In genomic region chr3:9179826-9180763, GRCh38 we compare ENCODE assay signal across 9 cellular contexts.
DNase-seq lines count a peak whose midpoint lies in the region; ATAC-seq, FAIRE-seq and TF ChIP-seq lines count a peak whose summit lies in the region.
"Had no signal": no experiment of that assay in that cellular context is flagged by ENCODE, and none has a peak within 500 bp of the region (broad histone marks: within the 10 kb centered on the region; RNA-seq: fewer than 3 reads in every experiment).

No MANE protein-coding gene starts in this region.

- H3K79me2 ChIP-seq in OCI-LY3 (ENCODE audit: low read length), result no peaks in the 10 kb centered on the region
- H3K79me2 ChIP-seq in OCI-LY7 (ENCODE audit: insufficient read depth, low read depth, low read length), result no peaks in the 10 kb centered on the region

- H3K4me1 ChIP-seq in OCI-LY3 (ENCODE audit: low read length) (peaks cover 19% of the 10 kb centered on the region), OCI-LY7 (ENCODE audit: insufficient read depth, low read length, poor library complexity, severe bottlenecking) (no peaks in the 10 kb centered on the region)

- POLR2A ChIA-PET in OCI-LY7 (lab: Charles Lee), result interaction anchor here (0.6 kb wide), 1 partner anchor 106 kb away, joined by 3 read pairs; no protein-coding TSS in a partner anchor

- no peak for FAIRE-seq in frontal cortex (lab: Jason Lieb, UNC)

- no peak overlapping the region for H3K27ac Mint-ChIP-seq in memory B cell

- H4K20me1 ChIP-seq in OCI-LY3 (ENCODE audit: insufficient read depth, low read length) (no peaks in the 10 kb centered on the region), OCI-LY7 (ENCODE audit: insufficient read depth, low read length) (no peaks in the 10 kb centered on the region)

- no peak overlapping the region for H3K9ac ChIP-seq in OCI-LY3 (ENCODE audit: low read length)

- 0 out of 2 replicates have a peak, but pooled peaks cover 3% of the 10 kb centered on the region for H3K27me3 ChIP-seq in OCI-LY3 (ENCODE audit: low read depth, low read length)
- H3K27me3 ChIP-seq: tibial artery had no signal

- DNase-seq in memory B cell (ENCODE audit: low spot score in 2 of 2) (no peak), OCI-LY7 (ENCODE audit: low spot score) (no peak), frontal cortex (ENCODE audit: low spot score in 2 of 2) (no peak), NAMALWA (ENCODE audit: low spot score) (no peak), AG08395 (ENCODE audit: low spot score) (no peak)

- peaks cover 5% of the 10 kb centered on the region for H3K27me3 Mint-ChIP-seq in memory B cell

- BruUV-seq in OCI-LY7 (replicated peaks; lab: Mats Ljungman, UMichigan), result no TSS peak

- no peak for TF ChIP-seq CTCF in OCI-LY3 (IDR thresholded peaks at IDR 0.05; ENCODE audit: low read depth, low read length)
- TF ChIP-seq CTCF in OCI-LY7 (conservative IDR thresholded peaks at IDR 0.05; ENCODE audit: low read length), result no peak

- peaks cover 4% of the 10 kb centered on the region; the same call in 1 of the 2 replicates for H3K9me3 ChIP-seq in OCI-LY3 (ENCODE audit: insufficient read depth, low read length)
- H3K9me3 ChIP-seq in OCI-LY7 (ENCODE audit: low read length), result no peaks in the 10 kb centered on the region
- H3K9me3 ChIP-seq: tibial artery had no signal

- no peak overlapping the region for H3K27ac ChIP-seq in OCI-LY3 (ENCODE audit: low read length)
- no peak overlapping the region for H3K27ac ChIP-seq in OCI-LY7 (ENCODE audit: low read depth, low read length, poor library complexity, severe bottlenecking)
- H3K27ac ChIP-seq: tibial artery had no signal

- H3K36me3 ChIP-seq in OCI-LY3 (replicated peaks; ENCODE audit: low read depth, low read length) (peaks cover 3% of the 10 kb centered on the region), OCI-LY7 (ENCODE audit: insufficient read depth, low read length) (no peaks in the 10 kb centered on the region)
- H3K36me3 ChIP-seq: tibial artery had no signal

- peaks cover 21% of the 10 kb centered on the region for H3K4me1 Mint-ChIP-seq in memory B cell

- peak overlapping the region; percentile 82; the same call in 1 of the 2 replicates for H2AFZ ChIP-seq in OCI-LY3 (ENCODE audit: low read depth, low read length)
- no peak overlapping the region for H2AFZ ChIP-seq in OCI-LY7 (ENCODE audit: low read length)

- intact Hi-C loops in OCI-LY7 (cut with micrococcal nuclease; ENCODE audit: unreplicated experiment), result no loop called here

- ATAC-seq in GM18498 (IDR thresholded peaks at IDR 0.05; ENCODE audit: unreplicated experiment) (peak; percentile 65), GM21529 (IDR thresholded peaks at IDR 0.05; ENCODE audit: unreplicated experiment) (peak; percentile 78), memory B cell (ENCODE audit: low read depth) (peak; percentile 53)

- no peaks in the 10 kb centered on the region for H3K9me3 Mint-ChIP-seq in memory B cell

- CTCF ChIA-PET in OCI-LY7 (lab: Charles Lee; ENCODE audit: unreplicated experiment), result no interaction called here

- H3K4me3 Mint-ChIP-seq in memory B cell, result peak overlapping the region; percentile 41

- no peaks in the 10 kb centered on the region for H3K9me2 ChIP-seq in OCI-LY7 (ENCODE audit: insufficient read depth, low read length)

- H3K4me3 ChIP-seq in OCI-LY3 (ENCODE audit: low read length), result no peak overlapping the region
- H3K4me3 ChIP-seq in OCI-LY7 (ENCODE audit: low read depth, low read length, poor library complexity, severe bottlenecking), result no peak overlapping the region
- H3K4me3 ChIP-seq: tibial artery had no signal

- H3K36me3 Mint-ChIP-seq in memory B cell, result no peaks in the 10 kb centered on the region

- H3K4me2 ChIP-seq in OCI-LY3 (ENCODE audit: low read length) (peak overlapping the region; percentile 59), OCI-LY7 (ENCODE audit: low read length) (no peak overlapping the region)
